Comparison of ENCODE assay signal across 8 cellular contexts in the genomic region with DNA sequence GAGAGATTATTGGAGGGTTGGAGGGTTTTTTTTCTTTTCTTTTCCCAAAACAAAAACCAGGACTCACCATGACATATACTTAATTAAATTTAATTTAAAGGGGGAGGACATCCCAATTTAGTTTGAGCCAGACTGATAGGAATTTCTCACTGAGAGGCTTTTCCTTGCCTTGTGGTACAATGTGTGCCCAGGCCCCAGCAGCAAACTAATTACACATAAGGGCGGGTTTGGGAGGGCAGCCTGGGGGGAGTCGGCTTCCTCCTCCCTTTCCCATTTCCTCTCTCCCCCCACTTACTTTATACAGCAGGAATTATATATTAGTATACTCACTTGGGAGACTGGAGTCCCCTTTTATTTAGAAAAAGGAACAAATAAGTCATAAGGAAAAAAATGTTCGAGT. TPM values are rescaled to one million over a fixed set of nuclear protein-coding genes. Genes with fewer than 3 reads are reported as not detected.
DNase-seq lines count a peak whose midpoint lies in the region; ATAC-seq and TF ChIP-seq lines count a peak whose summit lies in the region.

No MANE protein-coding gene starts in this region.

- peak overlapping the region; percentile 78 for H3K27ac Mint-ChIP-seq in HFFc6
- no peak overlapping the region for H3K27ac Mint-ChIP-seq in CD8-positive, alpha-beta memory T cell

- peak overlapping the region; percentile 43; the same call in 1 of the 2 replicates for H3K27ac ChIP-seq in SK-N-MC
- H3K27ac ChIP-seq in right cardiac atrium (ENCODE audit: low read length) = no peak overlapping the region
- peak overlapping the region in 4 of 5 donors; percentile 96 to 99 (median 98) for H3K27ac ChIP-seq in stomach
- no peak overlapping the region for H3K27ac ChIP-seq in CD8-positive, alpha-beta memory T cell (ENCODE audit: low read depth, low read length)

- 18% methylated on average over 3 of the region's 3 CpGs for WGBS in right cardiac atrium
- WGBS in stomach, 5 donors = 17 to 41% (median 22%) methylated on average over 3 of the region's 3 CpGs

- H3K4me1 Mint-ChIP-seq in HFFc6 (ENCODE audit: low read depth) = peaks cover 62% of the 10 kb centered on the region
- H3K4me1 Mint-ChIP-seq in CD8-positive, alpha-beta memory T cell = peaks cover 11 to 25% (median 24%) of the 10 kb centered on the region in 3 donors

- peaks cover 8% of the 10 kb centered on the region for H3K27me3 Mint-ChIP-seq in HFFc6 (ENCODE audit: insufficient read depth)
- peaks cover 61 to 76% of the 10 kb centered on the region in 2 donors for H3K27me3 Mint-ChIP-seq in CD8-positive, alpha-beta memory T cell

- TF ChIP-seq CTCF in HFFc6 (IDR thresholded peaks at IDR 0.05) (no peak), stomach (IDR thresholded peaks at IDR 0.05) (no peak)

- H3K27me3 ChIP-seq in right cardiac atrium (ENCODE audit: control insufficient read depth, insufficient read depth) (no peaks in the 10 kb centered on the region), stomach (peaks cover 0 to 16% (median 0%) of the 10 kb centered on the region in 3 donors)
- H3K27me3 ChIP-seq in CD8-positive, alpha-beta memory T cell (ENCODE audit: insufficient read depth, low read length, poor library complexity, severe bottlenecking) = peaks cover 14% of the 10 kb centered on the region

- H3K4me3 Mint-ChIP-seq in HFFc6 = peak overlapping the region; percentile 97
- H3K4me3 Mint-ChIP-seq in CD8-positive, alpha-beta memory T cell = no peak overlapping the region

- peaks cover 12% of the 10 kb centered on the region for H3K4me1 ChIP-seq in right cardiac atrium (ENCODE audit: control insufficient read depth, insufficient read depth, low read length)
- peaks cover 27 to 70% (median 46%) of the 10 kb centered on the region in 4 donors for H3K4me1 ChIP-seq in stomach
- H3K4me1 ChIP-seq in CD8-positive, alpha-beta memory T cell (ENCODE audit: insufficient read depth, low read length) = peaks cover 18% of the 10 kb centered on the region

- CTCF ChIA-PET in CD8-positive, alpha-beta memory T cell (lab: Charles Lee) = no interaction called here

- H3K9me3 ChIP-seq in SK-N-MC (ENCODE audit: low read depth, low read length) (no peaks in the 10 kb centered on the region), right cardiac atrium (ENCODE audit: control insufficient read depth, low read length) (no peaks in the 10 kb centered on the region), stomach (no peaks in the 10 kb centered on the region)
- no peaks in the 10 kb centered on the region for H3K9me3 ChIP-seq in CD8-positive, alpha-beta memory T cell (ENCODE audit: low read length)

- H3K4me3 ChIP-seq in SK-N-MC (peak overlapping the region; percentile 77), right cardiac atrium (ENCODE audit: low read length) (peak overlapping the region; percentile 40), stomach (peak overlapping the region; percentile 66 to 88 (median 76))
- no peak overlapping the region for H3K4me3 ChIP-seq in CD8-positive, alpha-beta memory T cell (ENCODE audit: low read length)

- DNase-seq in HFFc6 = no peak
- no peak for DNase-seq in SK-N-MC (ENCODE audit: low read depth, low spot score)
- DNase-seq in right cardiac atrium = peak in 1 of 3 donors; percentile 56
- DNase-seq in stomach = no peak
- DNase-seq in putamen (ENCODE audit: low spot score) = no peak
- DNase-seq in CD8-positive, alpha-beta memory T cell = no peak
- DNase-seq in GM03348 (ENCODE audit: low spot score) = no peak

- H3K36me3 Mint-ChIP-seq in HFFc6 (ENCODE audit: low read depth) = peaks cover 48% of the 10 kb centered on the region
- H3K36me3 Mint-ChIP-seq in CD8-positive, alpha-beta memory T cell = peaks cover 0 to 3% (median 0%) of the 10 kb centered on the region in 3 donors

- no peak for TF ChIP-seq POLR2A in stomach (IDR thresholded peaks at IDR 0.05)

- H3K9ac ChIP-seq in SK-N-MC (ENCODE audit: insufficient read length) = peak overlapping the region; percentile 82

- H3K9me3 Mint-ChIP-seq in HFFc6 = no peaks in the 10 kb centered on the region
- peaks cover 0 to 3% (median 0%) of the 10 kb centered on the region in 5 donors for H3K9me3 Mint-ChIP-seq in CD8-positive, alpha-beta memory T cell

- POLR2A ChIA-PET in CD8-positive, alpha-beta memory T cell (lab: Charles Lee) = no interaction called here

- intact Hi-C loops in right cardiac atrium (cut with DNase I) = loop anchor here (5.0 to 10.0 kb wide), 4 partner anchors 135 to 218 kb away; no protein-coding TSS in a partner anchor
- intact Hi-C loops in stomach (cut with DNase I; ENCODE audit: low total_unique reads) = no loop called here

- no peak for ATAC-seq in right cardiac atrium
- no peak for ATAC-seq in activated CD4-positive, CD25-positive, alpha-beta regulatory T cell treated with anti-CD3 and anti-CD28 coated beads, Interleukin-2, amount 50 U/mL, for 24 hours

- no peak for TF ChIP-seq EP300 in stomach (IDR thresholded peaks at IDR 0.05)

- H3K36me3 ChIP-seq in SK-N-MC (ENCODE audit: insufficient read depth, low read length) (0 out of 2 replicates have a peak, but pooled peaks cover 10% of the 10 kb centered on the region), stomach (no peaks in the 10 kb centered on the region)
- H3K36me3 ChIP-seq in CD8-positive, alpha-beta memory T cell (ENCODE audit: insufficient read depth, low read length) = no peaks in the 10 kb centered on the region

RNA-seq across cellular contexts. Expression of a gene that starts 2.9 kb away (rescaled TPM):
- 100 to 1,000 TPM; 218 to 252 (median 227) TPM for total RNA-seq in HFFc6 (2021; fragmentation: NEBNext Ultra II Directional; extraction: Animal tissue kit (Norgen Biotek cat#: 25700))
- total RNA-seq in right cardiac atrium (100 to 1,000 TPM in 2 of 4 donors, 10 to 100 TPM in 2; 81.3 to 105 (median 98.4) TPM), stomach (100 to 1,000 TPM in 1 of 5 donors, 10 to 100 TPM in 4; 52.5 to 133 (median 85.0) TPM)
- polyA plus RNA-seq in right cardiac atrium (19.7 TPM), stomach (10 to 100 TPM in 1 of 3 donors, 1 to 10 TPM in 2; 4.9 to 13.1 (median 8.4) TPM)
- total RNA-seq in CD8-positive, alpha-beta memory T cell = under 1 TPM; 0.59 to 0.89 TPM
- not detected for polyA plus RNA-seq in CD8-positive, alpha-beta memory T cell

Comparison
In these comparisons a context has a peak if more than half of its experiments do, and no peak if none do; other contexts are left out.
1. H3K27ac ChIP-seq: peak in SK-N-MC (single experiment) and stomach (4 of 5); none in right cardiac atrium (single experiment) and CD8-positive, alpha-beta memory T cell (single experiment).
2. RNA of a gene that starts 2.9 kb away (total RNA-seq): 218 to 252 TPM in HFFc6, 81.3 to 105 TPM in right cardiac atrium and 52.5 to 133 TPM in stomach; 0.59 to 0.89 TPM in CD8-positive, alpha-beta memory T cell; every median in the first group is over 10 times any median in the second.